8 cellular contexts compared by ENCODE assay signal in the genomic region with DNA sequence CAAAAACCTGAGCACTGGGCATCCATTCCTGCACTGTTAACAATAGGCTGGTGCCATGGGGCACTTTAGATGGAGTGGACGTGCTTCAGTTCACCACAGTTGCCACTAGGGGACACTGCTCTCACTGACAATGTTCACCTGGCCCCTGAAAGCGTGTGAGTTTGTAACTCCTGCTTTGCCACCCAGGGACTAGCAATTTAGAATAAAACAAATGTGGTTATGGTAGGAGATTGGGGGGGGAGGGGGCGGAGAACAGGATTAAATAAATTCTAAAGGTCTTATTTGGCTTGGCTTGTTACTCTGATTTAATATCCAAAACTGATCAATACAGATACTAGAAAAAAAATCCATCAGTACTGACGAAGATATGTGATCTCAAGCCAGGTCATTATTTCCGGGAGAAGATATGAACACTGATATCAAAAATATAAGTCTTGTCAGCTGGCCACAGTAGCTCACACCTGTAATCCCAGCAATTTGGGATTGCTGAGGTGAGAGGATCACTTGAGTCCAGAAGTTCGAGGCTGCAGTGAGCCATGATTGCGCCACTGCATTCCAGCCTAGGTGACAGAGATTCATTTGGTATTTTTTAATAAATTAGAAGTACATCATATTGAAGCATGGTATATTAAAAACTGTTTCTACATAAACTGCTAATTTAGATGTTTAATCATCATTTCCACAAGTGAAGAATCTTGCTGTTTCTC. TPM values are rescaled to one million over a fixed set of nuclear protein-coding genes. Genes with fewer than 3 reads are reported as not detected.
A peak's percentile ranks its signal among the peaks of the same experiment; 100 is the strongest.
DNase-seq lines count a peak whose midpoint lies in the region; ATAC-seq, FAIRE-seq and TF ChIP-seq lines count a peak whose summit lies in the region.

No MANE protein-coding gene starts in this region.

- H3K9me3 ChIP-seq in ovary (no peaks in the 10 kb centered on the region), upper lobe of right lung (no peaks in the 10 kb centered on the region)

- 51 to 52% (median 52%) methylated on average over 7 of the region's 7 CpGs for WGBS in ovary, 3 donors

- DNase-seq in DMS 273 treated with DMSO at 0.1 percent for 48 hours (lab: John Stamatoyannopoulos, UW): peak; percentile 8
- DNase-seq in HuH-7.5 (ENCODE audit: low spot score): peak; percentile 44
- DNase-seq in RPMI7951 (ENCODE audit: low read depth): peak; percentile 61
- DNase-seq in activated T-helper 9 cell treated with anti-CD3 and anti-CD28 coated beads, Interleukin-2, amount 50 U/mL, for 16 hours (ENCODE audit: low read depth): peak; percentile 28
- peak; percentile 59 to 60 for DNase-seq in frontal cortex (ENCODE audit: low spot score in 2 of 2)
- DNase-seq in ovary: peak; percentile 48 to 74 (median 67)
- DNase-seq in upper lobe of right lung: peak; percentile 67

- no peak for FAIRE-seq in frontal cortex (lab: Jason Lieb, UNC)

- intact Hi-C loops in ovary (cut with DNase I) (no loop called here), upper lobe of right lung (cut with DNase I) (no loop called here)

- H3K36me3 ChIP-seq in ovary (no peaks in the 10 kb centered on the region), upper lobe of right lung (peaks cover 13% of the 10 kb centered on the region)

- TF ChIP-seq CTCF in ovary (IDR thresholded peaks at IDR 0.05): peak; percentile 56 to 83 (median 81)
- TF ChIP-seq CTCF in upper lobe of right lung (IDR thresholded peaks at IDR 0.05): peak; percentile 94

- H3K4me3 ChIP-seq in ovary (no peak overlapping the region), upper lobe of right lung (no peak overlapping the region)

- ATAC-seq in GM21367 (IDR thresholded peaks at IDR 0.05; ENCODE audit: unreplicated experiment) (peak; percentile 92), upper lobe of right lung (peak; percentile 99)

- TF ChIP-seq POLR2A in ovary (IDR thresholded peaks at IDR 0.05): no peak

- no peak for TF ChIP-seq EP300 in ovary (IDR thresholded peaks at IDR 0.05)

- no peaks in the 10 kb centered on the region for H3K27me3 ChIP-seq in ovary
- H3K27me3 ChIP-seq in upper lobe of right lung: no peaks in the 10 kb centered on the region

- H3K27ac ChIP-seq in ovary (no peak overlapping the region), upper lobe of right lung (no peak overlapping the region)

- no peaks in the 10 kb centered on the region for H3K4me1 ChIP-seq in ovary (ENCODE audit: insufficient read depth)
- no peaks in the 10 kb centered on the region for H3K4me1 ChIP-seq in upper lobe of right lung

RNA-seq across cellular contexts. Expression of a gene that starts 23.2 kb away (rescaled TPM):
- 24.8 and 27.8 TPM in 2 replicates for total RNA-seq in RPMI7951 (2014; rRNA removed; shearing (Covaris generic))
- total RNA-seq in frontal cortex (39.9 TPM), ovary (10 to 100 TPM in 1 of 7 donors, 1 to 10 TPM in 6; 5.1 to 19.1 (median 7.0) TPM), upper lobe of right lung (15.9 TPM)
- 1 to 10 TPM; 4.0 to 7.8 TPM for polyA plus RNA-seq in ovary

RNA-seq across cellular contexts. Expression of a gene that starts 23.4 kb away (rescaled TPM):
- total RNA-seq in RPMI7951 (2014; rRNA removed; shearing (Covaris generic)): 24.2 and 28.0 TPM in 2 replicates
- 2.9 TPM for total RNA-seq in frontal cortex
- total RNA-seq in ovary: 1 to 10 TPM in 3 of 7 donors, under 1 TPM in 4; 0.11 to 2.0 (median 0.80) TPM
- polyA plus RNA-seq in ovary: 1 to 10 TPM in 1 of 2 donors, under 1 TPM in 1; 0.96 to 1.5 TPM
- 1.7 TPM for total RNA-seq in upper lobe of right lung

Comparison
In these comparisons a context has a peak if more than half of its experiments do, and no peak if none do; other contexts are left out.
1. DNase-seq: peak in every context shown above with its lines; median percentile 67 in ovary; 67 in upper lobe of right lung; 61 in RPMI7951; 60 in frontal cortex; 44 in HuH-7.5; 28 in activated T-helper 9 cell treated with anti-CD3 and anti-CD28 coated beads, Interleukin-2, amount 50 U/mL, for 16 hours; 8 in DMS 273 treated with DMSO at 0.1 percent for 48 hours.